In genomic region chr1:67825596-67825995, GRCh38 we compare ENCODE assay signal across 21 cellular contexts.
"Had no signal": no experiment of that assay in that cellular context is flagged by ENCODE, and none has a peak within 500 bp of the region (broad histone marks: within the 10 kb centered on the region; RNA-seq: fewer than 3 reads in every experiment).

No MANE protein-coding gene starts in this region.

- ATAC-seq: effector memory CD8-positive, alpha-beta T cell; natural killer cell treated with Interleukin-12 subunit alpha and Interleukin-12 subunit beta and Interleukin-15 and Interleukin-18, amount 100 ng/mL, for 72 hours; right cardiac atrium; stimulated activated memory B cell treated with anti-CD40 and anti-IgM and Interleukin-4, amounts not matched to agents 10 μg/mL and 1 μg/mL and 100 μg/mL, for 72 hours; stimulated activated naive CD8-positive, alpha-beta T cell treated with anti-CD3 and anti-CD28 coated beads, Interleukin-15, Interleukin-2, amounts not matched to agents 100 U/mL and 50 U/mL, for 24 hours had no signal

- H3K9me3 ChIP-seq: mucosa of descending colon, prostate gland, spleen, testis, tibial nerve, upper lobe of left lung had no signal

- H3K4me1 ChIP-seq: prostate gland had no signal

- H3K9me3 Mint-ChIP-seq: effector memory CD8-positive, alpha-beta T cell; mesothelial cell of epicardium; naive B cell; natural killer cell treated with Interleukin-12 subunit alpha and Interleukin-12 subunit beta and Interleukin-15 and Interleukin-18, amount 100 ng/mL, for 72 hours; neural crest cell; stimulated activated memory B cell treated with anti-CD40 and anti-IgM and Interleukin-4, amounts not matched to agents 10 μg/mL and 1 μg/mL and 100 μg/mL, for 72 hours had no signal

- H3K4me1 Mint-ChIP-seq: naive B cell; neural crest cell; stimulated activated memory B cell treated with anti-CD40 and anti-IgM and Interleukin-4, amounts not matched to agents 10 μg/mL and 1 μg/mL and 100 μg/mL, for 72 hours had no signal

- H3K36me3 Mint-ChIP-seq: naive B cell; natural killer cell treated with Interleukin-12 subunit alpha and Interleukin-12 subunit beta and Interleukin-15 and Interleukin-18, amount 100 ng/mL, for 72 hours; stimulated activated memory B cell treated with anti-CD40 and anti-IgM and Interleukin-4, amounts not matched to agents 10 μg/mL and 1 μg/mL and 100 μg/mL, for 72 hours had no signal

- H3K27ac Mint-ChIP-seq: effector memory CD8-positive, alpha-beta T cell; mesothelial cell of epicardium; naive B cell; natural killer cell treated with Interleukin-12 subunit alpha and Interleukin-12 subunit beta and Interleukin-15 and Interleukin-18, amount 100 ng/mL, for 72 hours; stimulated activated memory B cell treated with anti-CD40 and anti-IgM and Interleukin-4, amounts not matched to agents 10 μg/mL and 1 μg/mL and 100 μg/mL, for 72 hours had no signal

- H3K27me3 ChIP-seq: testis, tibial nerve, upper lobe of left lung had no signal

- DNase-seq: cortex of kidney; effector memory CD8-positive, alpha-beta T cell; erythroblast; head of caudate nucleus; mesenchymal stem cell; mucosa of descending colon; naive B cell; right cardiac atrium; spleen; stimulated activated CD4-positive, alpha-beta T cell treated with anti-CD3 and anti-CD28 coated beads, Interleukin-4, amount 100 ng/mL, for 4 hours; stimulated activated naive CD8-positive, alpha-beta T cell treated with anti-CD3 and anti-CD28 coated beads, Interleukin-15, Interleukin-2, amounts not matched to agents 100 U/mL and 50 U/mL, for 24 hours; substantia nigra; testis; upper lobe of left lung had no signal

- H3K36me3 ChIP-seq: prostate gland, spleen, tibial nerve, upper lobe of left lung had no signal

- H3K4me3 ChIP-seq: mucosa of descending colon, prostate gland, skin epidermis, spleen, testis, tibial nerve, upper lobe of left lung had no signal

- H3K4me3 Mint-ChIP-seq: effector memory CD8-positive, alpha-beta T cell; mesothelial cell of epicardium; naive B cell; natural killer cell treated with Interleukin-12 subunit alpha and Interleukin-12 subunit beta and Interleukin-15 and Interleukin-18, amount 100 ng/mL, for 72 hours; neural crest cell; stimulated activated memory B cell treated with anti-CD40 and anti-IgM and Interleukin-4, amounts not matched to agents 10 μg/mL and 1 μg/mL and 100 μg/mL, for 72 hours had no signal

- H3K27ac ChIP-seq: prostate gland, skin epidermis, spleen, testis, tibial nerve, upper lobe of left lung had no signal
